Comparison of ENCODE assay signal across 8 cellular contexts in genomic region chr10:11757820-11758463, GRCh38. TPM values are rescaled to one million over a fixed set of nuclear protein-coding genes. Genes with fewer than 3 reads are reported as not detected.
DNase-seq lines count a peak whose midpoint lies in the region; ATAC-seq and TF ChIP-seq lines count a peak whose summit lies in the region.

No MANE protein-coding gene starts in this region.

- H3K27ac ChIP-seq in DND-41 (ENCODE audit: low read length) = peak overlapping the region; percentile 70
- H3K27ac ChIP-seq in Peyer's patch = peak overlapping the region in 2 of 4 donors; percentile 5 to 33
- H3K27ac ChIP-seq in neutrophil = no peak overlapping the region
- peak overlapping the region; percentile 78 to 83 (median 80) for H3K27ac ChIP-seq in stomach

- H3K4me1 Mint-ChIP-seq in activated T-helper 1 cell treated with anti-CD3 and anti-CD28 coated beads, Interleukin-12 subunit alpha, Interleukin-12 subunit beta, Interleukin-2, Interleukin-4 antibody, amounts not matched to agents 30 ng/mL and 10 ng/mL and 1 ng/mL, durations not matched to agents 14 hours and 24 hours and 36 hours (ENCODE audit: low read depth) = no peaks in the 10 kb centered on the region

- peak; percentile 100 for ATAC-seq in DND-41 (ENCODE audit: insufficient read depth, low read depth)
- peak; percentile 99 for ATAC-seq in GM21529 (IDR thresholded peaks at IDR 0.05; ENCODE audit: unreplicated experiment)

- H3K27me3 ChIP-seq in DND-41 (ENCODE audit: insufficient read depth, low read length, poor library complexity) (no peaks in the 10 kb centered on the region), Peyer's patch (no peaks in the 10 kb centered on the region), neutrophil (no peaks in the 10 kb centered on the region), stomach (no peaks in the 10 kb centered on the region)

- TF ChIP-seq POLR2A in Peyer's patch (IDR thresholded peaks at IDR 0.05) = no peak
- no peak for TF ChIP-seq POLR2A in stomach (IDR thresholded peaks at IDR 0.05)

- H3K4me1 ChIP-seq in DND-41 (ENCODE audit: insufficient read depth, low read length) (peaks cover 6% of the 10 kb centered on the region), Peyer's patch (peaks cover 0 to 13% (median 2%) of the 10 kb centered on the region in 4 donors), neutrophil (ENCODE audit: control insufficient read depth in 1 of 2, insufficient read depth in 1 of 2, low read depth in 1 of 2, low read length in 1 of 2) (peaks cover 0 to 6% of the 10 kb centered on the region in 2 experiments), stomach (peaks cover 17 to 26% (median 19%) of the 10 kb centered on the region in 4 donors)

- DNase-seq in DND-41 = peak; percentile 89
- peak; percentile 85 for DNase-seq in HuH-7.5 (ENCODE audit: low spot score)
- DNase-seq in Peyer's patch = peak; percentile 89 to 95 (median 90)
- peak; percentile 69 for DNase-seq in activated T-helper 1 cell treated with anti-CD3 and anti-CD28 coated beads, Interleukin-12 subunit alpha, Interleukin-12 subunit beta, Interleukin-2, Interleukin-4 antibody, amounts not matched to agents 30 ng/mL and 10 ng/mL and 1 ng/mL, durations not matched to agents 14 hours and 24 hours and 36 hours (ENCODE audit: low spot score)
- DNase-seq in fibroblast of the aortic adventitia (ENCODE audit: low read depth) = peak; percentile 86
- peak; percentile 93 for DNase-seq in stomach

- TF ChIP-seq EP300 in stomach (IDR thresholded peaks at IDR 0.05) = no peak

- intact Hi-C loops in activated T-helper 1 cell treated with anti-CD3 and anti-CD28 coated beads, Interleukin-12 subunit alpha, Interleukin-12 subunit beta, Interleukin-2, Interleukin-4 antibody, amounts not matched to agents 30 ng/mL and 10 ng/mL and 1 ng/mL, durations not matched to agents 14 hours and 24 hours and 36 hours (cut with micrococcal nuclease) = loop anchor here (1.0 to 2.0 kb wide), 3 partner anchors 47 to 286 kb away; no protein-coding TSS in a partner anchor
- intact Hi-C loops in stomach (cut with DNase I; ENCODE audit: low total_unique reads) = no loop called here

- no peak overlapping the region for H3K9ac ChIP-seq in DND-41 (ENCODE audit: low read depth, low read length)

- no peaks in the 10 kb centered on the region for H3K9me3 ChIP-seq in DND-41 (ENCODE audit: insufficient read depth, low read length, severe bottlenecking)
- no peaks in the 10 kb centered on the region for H3K9me3 ChIP-seq in Peyer's patch
- no peaks in the 10 kb centered on the region for H3K9me3 ChIP-seq in neutrophil
- no peaks in the 10 kb centered on the region for H3K9me3 ChIP-seq in stomach

- no peaks in the 10 kb centered on the region for H3K36me3 Mint-ChIP-seq in activated T-helper 1 cell treated with anti-CD3 and anti-CD28 coated beads, Interleukin-12 subunit alpha, Interleukin-12 subunit beta, Interleukin-2, Interleukin-4 antibody, amounts not matched to agents 30 ng/mL and 10 ng/mL and 1 ng/mL, durations not matched to agents 14 hours and 24 hours and 36 hours (ENCODE audit: low read depth)

- no peaks in the 10 kb centered on the region for H4K20me1 ChIP-seq in DND-41 (ENCODE audit: insufficient read depth, low read length)

- H3K4me3 Mint-ChIP-seq in activated T-helper 1 cell treated with anti-CD3 and anti-CD28 coated beads, Interleukin-12 subunit alpha, Interleukin-12 subunit beta, Interleukin-2, Interleukin-4 antibody, amounts not matched to agents 30 ng/mL and 10 ng/mL and 1 ng/mL, durations not matched to agents 14 hours and 24 hours and 36 hours = no peak overlapping the region

- H3K36me3 ChIP-seq in DND-41 (ENCODE audit: insufficient read depth, low read length) (no peaks in the 10 kb centered on the region), Peyer's patch (no peaks in the 10 kb centered on the region), neutrophil (peaks cover 43% of the 10 kb centered on the region), stomach (peaks cover 0 to 45% (median 39%) of the 10 kb centered on the region in 4 donors)

- H3K4me2 ChIP-seq in DND-41 (ENCODE audit: insufficient read depth, low read length) = no peak overlapping the region

- TF ChIP-seq CTCF in DND-41 (IDR thresholded peaks at IDR 0.05; ENCODE audit: borderline replicate concordance, extremely low read depth, low read length, poor library complexity, severe bottlenecking) (peak; percentile 99), Peyer's patch (IDR thresholded peaks at IDR 0.05) (peak; percentile 70 to 94 (median 92)), fibroblast of the aortic adventitia (IDR thresholded peaks at IDR 0.05; ENCODE audit: insufficient read depth, low read length) (peak; percentile 94), neutrophil (IDR thresholded peaks at IDR 0.05) (peak; percentile 90), stomach (IDR thresholded peaks at IDR 0.05) (peak in 5 of 7 experiments; percentile 83 to 96 (median 91))

- WGBS in stomach, 5 donors = 9 to 24% (median 21%) methylated on average over 11 of the region's 11 CpGs

- no peak overlapping the region for H3K27ac Mint-ChIP-seq in activated T-helper 1 cell treated with anti-CD3 and anti-CD28 coated beads, Interleukin-12 subunit alpha, Interleukin-12 subunit beta, Interleukin-2, Interleukin-4 antibody, amounts not matched to agents 30 ng/mL and 10 ng/mL and 1 ng/mL, durations not matched to agents 14 hours and 24 hours and 36 hours

- H3K27me3 Mint-ChIP-seq in activated T-helper 1 cell treated with anti-CD3 and anti-CD28 coated beads, Interleukin-12 subunit alpha, Interleukin-12 subunit beta, Interleukin-2, Interleukin-4 antibody, amounts not matched to agents 30 ng/mL and 10 ng/mL and 1 ng/mL, durations not matched to agents 14 hours and 24 hours and 36 hours (ENCODE audit: insufficient read depth) = peaks cover 14% of the 10 kb centered on the region

- H2AFZ ChIP-seq in DND-41 (ENCODE audit: low read depth, low read length) = peak overlapping the region; percentile 84

- H3K4me3 ChIP-seq in DND-41 (ENCODE audit: low read depth in 1 of 2, low read length in 2 of 2) (no peak overlapping the region), Peyer's patch (no peak overlapping the region), fibroblast of the aortic adventitia (ENCODE audit: low read depth, low read length) (no peak overlapping the region), neutrophil (ENCODE audit: low read depth in 1 of 2, low read length in 1 of 2) (no peak overlapping the region), stomach (no peak overlapping the region)

- no peaks in the 10 kb centered on the region for H3K79me2 ChIP-seq in DND-41 (ENCODE audit: insufficient read depth, low read length)

- no peaks in the 10 kb centered on the region for H3K9me3 Mint-ChIP-seq in activated T-helper 1 cell treated with anti-CD3 and anti-CD28 coated beads, Interleukin-12 subunit alpha, Interleukin-12 subunit beta, Interleukin-2, Interleukin-4 antibody, amounts not matched to agents 30 ng/mL and 10 ng/mL and 1 ng/mL, durations not matched to agents 14 hours and 24 hours and 36 hours

RNA-seq across cellular contexts. Expression of gene ECHDC3, which starts 15.8 kb away (rescaled TPM):
- total RNA-seq in Peyer's patch (10 to 100 TPM in 1 of 4 donors, 1 to 10 TPM in 3; 2.0 to 16.5 (median 6.1) TPM), fibroblast of the aortic adventitia (ENCODE audit: low replicate concordance) (0.98 and 1.2 TPM in 2 replicates), stomach (10 to 100 TPM in 4 of 5 donors, under 1 TPM in 1; 0.58 to 70.6 (median 15.6) TPM)
- total RNA-seq in activated T-helper 1 cell treated with anti-CD3 and anti-CD28 coated beads, Interleukin-12 subunit alpha, Interleukin-12 subunit beta, Interleukin-2, Interleukin-4 antibody, amounts not matched to agents 30 ng/mL and 10 ng/mL and 1 ng/mL, durations not matched to agents 14 hours and 24 hours and 36 hours = 0.15 and 0.18 TPM in 2 replicates
- polyA plus RNA-seq in stomach = 10 to 100 TPM; 29.5 to 34.8 (median 31.9) TPM
